In the genomic region with DNA sequence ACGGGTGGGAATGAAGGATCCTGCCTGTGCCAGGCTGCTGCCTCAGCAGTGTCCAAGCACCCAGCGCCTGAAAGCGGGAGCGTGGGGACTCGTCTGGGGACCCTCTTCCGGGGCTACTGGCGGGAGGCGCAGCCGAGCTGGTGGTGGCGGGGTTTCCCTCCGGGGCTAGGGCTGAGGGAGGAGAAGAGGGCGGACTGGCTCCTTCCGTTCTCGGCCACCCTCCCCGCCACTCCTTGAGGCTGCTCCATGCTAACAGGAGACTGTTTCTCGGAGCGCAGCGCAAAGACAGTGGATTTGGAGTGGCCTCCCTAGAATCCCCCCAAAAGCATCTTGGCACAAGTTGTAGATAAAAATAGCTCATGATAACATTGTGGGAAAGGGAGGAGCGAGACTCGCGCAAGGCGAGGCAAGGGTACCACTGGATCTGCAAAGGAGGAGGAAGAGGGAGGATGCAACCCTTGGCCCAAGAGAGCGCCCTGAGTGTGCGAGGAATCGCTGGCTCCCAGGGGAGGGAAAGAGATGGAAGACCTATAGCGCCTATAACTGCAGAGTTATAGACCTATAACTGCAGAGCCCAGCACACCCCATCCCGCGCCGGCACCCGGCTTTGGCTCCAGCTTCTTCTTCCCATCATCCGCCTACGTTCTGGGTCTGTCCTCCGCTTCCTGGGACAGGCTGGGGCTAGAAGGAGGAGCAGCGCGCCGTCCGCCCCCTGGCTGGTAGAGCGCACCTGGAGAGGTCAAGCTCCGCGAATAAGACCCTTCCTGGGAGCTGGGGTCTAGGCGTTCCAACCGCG, we compare ENCODE assay signal across 9 cellular contexts. TPM values are rescaled to one million over a fixed set of nuclear protein-coding genes. Genes with fewer than 3 reads are reported as not detected.
DNase-seq lines count a peak whose midpoint lies in the region; ATAC-seq and TF ChIP-seq lines count a peak whose summit lies in the region.
"Had no signal": no experiment of that assay in that cellular context is flagged by ENCODE, and none has a peak within 500 bp of the region (broad histone marks: within the 10 kb centered on the region; RNA-seq: fewer than 3 reads in every experiment).

No MANE protein-coding gene starts in this region.

- TF ChIP-seq POLR2A in upper lobe of left lung (IDR thresholded peaks at IDR 0.05) (no peak), erythroblast (IDR thresholded peaks at IDR 0.05; ENCODE audit: low read length) (no peak)

- TF ChIP-seq CTCF in upper lobe of left lung (IDR thresholded peaks at IDR 0.05) = no peak

- H3K27me3 Mint-ChIP-seq in activated T-cell treated with anti-CD3 and anti-CD28 coated beads, Interleukin-2, amount 50 U/mL, for 72 hours (ENCODE audit: low read depth) = peaks cover 38% of the 10 kb centered on the region

- no peaks in the 10 kb centered on the region for H3K9me3 ChIP-seq in mucosa of rectum (ENCODE audit: control insufficient read depth in 2 of 2, low read length in 2 of 2)
- no peaks in the 10 kb centered on the region for H3K9me3 ChIP-seq in upper lobe of left lung

- no peak overlapping the region for H3K27ac Mint-ChIP-seq in activated T-cell treated with anti-CD3 and anti-CD28 coated beads, Interleukin-2, amount 50 U/mL, for 72 hours

- ATAC-seq in activated T-cell treated with anti-CD3 and anti-CD28 coated beads, Interleukin-2, amount 50 U/mL, for 72 hours (replicated peaks in 1 of 2) = no peak
- no peak for ATAC-seq in upper lobe of left lung (ENCODE audit: low FRiP score in 2 of 2)
- no peak for ATAC-seq in GM18861 (IDR thresholded peaks at IDR 0.05; ENCODE audit: unreplicated experiment)
- ATAC-seq in GM21723 (IDR thresholded peaks at IDR 0.05; ENCODE audit: unreplicated experiment) = no peak

- no peak for TF ChIP-seq EP300 in upper lobe of left lung (IDR thresholded peaks at IDR 0.05)

- H3K27ac ChIP-seq in mucosa of rectum (ENCODE audit: low read depth in 2 of 2, low read length in 2 of 2) (no peak overlapping the region), upper lobe of left lung (peak overlapping the region in 1 of 4 donors; percentile 1)

- WGBS in upper lobe of left lung, 2 donors = 4 to 8% methylated on average over 31 to 43 of the region's 43 CpGs

- DNase-seq in activated T-cell treated with anti-CD3 and anti-CD28 coated beads, Interleukin-2, amount 50 U/mL, for 72 hours = no peak
- DNase-seq in activated T-cell treated with anti-CD3 and anti-CD28 coated beads for 4 hours (no peak), ecto neural progenitor cell (ENCODE audit: low spot score) (peak; percentile 58), upper lobe of left lung (peak in 1 of 2 donors; percentile 77), erythroblast (lab: John Stamatoyannopoulos, UW) (no peak)
- DNase-seq: NCI-H1417 treated with DMSO at 0.1 percent for 48 hours had no signal

- H3K4me3 ChIP-seq in mucosa of rectum (ENCODE audit: low read length in 2 of 2) (peak overlapping the region; percentile 87 to 96), upper lobe of left lung (peak overlapping the region in 3 of 4 donors; percentile 50 to 64 (median 58))

- H3K4me1 Mint-ChIP-seq in activated T-cell treated with anti-CD3 and anti-CD28 coated beads, Interleukin-2, amount 50 U/mL, for 72 hours (ENCODE audit: low read depth) = peaks cover 16% of the 10 kb centered on the region

- no peaks in the 10 kb centered on the region for H3K36me3 ChIP-seq in mucosa of rectum (ENCODE audit: control insufficient read depth in 2 of 2, insufficient read depth in 2 of 2, low read length in 2 of 2)
- no peaks in the 10 kb centered on the region for H3K36me3 ChIP-seq in upper lobe of left lung

- peak overlapping the region; percentile 75 to 81 for H3K4me3 Mint-ChIP-seq in activated T-cell treated with anti-CD3 and anti-CD28 coated beads, Interleukin-2, amount 50 U/mL, for 72 hours

- H3K9me3 Mint-ChIP-seq in activated T-cell treated with anti-CD3 and anti-CD28 coated beads, Interleukin-2, amount 50 U/mL, for 72 hours = no peaks in the 10 kb centered on the region

- H3K27me3 ChIP-seq in mucosa of rectum (ENCODE audit: control insufficient read depth in 2 of 2, insufficient read depth in 2 of 2, low read length in 2 of 2) (no peaks in the 10 kb centered on the region), upper lobe of left lung (peaks cover 0 to 7% (median 2%) of the 10 kb centered on the region in 4 donors)

- no peak overlapping the region for H3K9ac ChIP-seq in mucosa of rectum (ENCODE audit: low read depth in 1 of 2, low read length in 2 of 2)

- no peaks in the 10 kb centered on the region for H3K36me3 Mint-ChIP-seq in activated T-cell treated with anti-CD3 and anti-CD28 coated beads, Interleukin-2, amount 50 U/mL, for 72 hours (ENCODE audit: insufficient read depth in 2 of 2)

- H3K4me1 ChIP-seq in mucosa of rectum (ENCODE audit: control insufficient read depth in 2 of 2, insufficient read depth in 2 of 2, low read length in 2 of 2) = peaks cover 3 to 22% of the 10 kb centered on the region in 2 donors
- peaks cover 0 to 26% (median 24%) of the 10 kb centered on the region in 4 donors for H3K4me1 ChIP-seq in upper lobe of left lung

RNA-seq across cellular contexts. Expression of a gene that starts 1.3 kb away (rescaled TPM):
- not detected for total RNA-seq in activated T-cell treated with anti-CD3 and anti-CD28 coated beads, Interleukin-2, amount 50 U/mL, for 72 hours
- 10 to 100 TPM in 2 of 6 donors, 1 to 10 TPM in 4; 3.4 to 13.8 (median 7.2) TPM for total RNA-seq in upper lobe of left lung

Comparison
In these comparisons a context has a peak if more than half of its experiments do, and no peak if none do; other contexts are left out.
1. RNA of a gene that starts 1.3 kb away (total RNA-seq): 3.4 to 13.8 TPM in upper lobe of left lung; not detected in activated T-cell treated with anti-CD3 and anti-CD28 coated beads, Interleukin-2, amount 50 U/mL, for 72 hours; every median in the first group is over 4 times any median in the second.